25 cellular contexts compared by ENCODE assay signal in genomic region chr3:143700431-143700975, GRCh38.
DNase-seq lines count a peak whose midpoint lies in the region; ATAC-seq and TF ChIP-seq lines count a peak whose summit lies in the region.
"Had no signal": no experiment of that assay in that cellular context is flagged by ENCODE, and none has a peak within 500 bp of the region (broad histone marks: within the 10 kb centered on the region; RNA-seq: fewer than 3 reads in every experiment).

No MANE protein-coding gene starts in this region.

- H3K9me3 ChIP-seq in right atrium auricular region, result no peaks in the 10 kb centered on the region
- H3K9me3 ChIP-seq: SJSA1 had no signal

- peak; percentile 8 for ATAC-seq in Right ventricle myocardium inferior
- ATAC-seq in stimulated activated effector memory CD8-positive, alpha-beta T cell treated with anti-CD3 and anti-CD28 coated beads, Interleukin-12 subunit alpha, Interleukin-12 subunit beta, amount 100 ng/mL, for 72 hours, result peak; percentile 55
- ATAC-seq: HCT116, HepG2 had no signal

- no peak overlapping the region for H3K27ac ChIP-seq in right atrium auricular region
- no peak overlapping the region for H3K27ac ChIP-seq in substantia nigra (ENCODE audit: low read depth, low read length, poor library complexity, severe bottlenecking)
- H3K27ac ChIP-seq: PC-9, SJSA1 had no signal

- H3K9me3 Mint-ChIP-seq in stimulated activated effector memory CD8-positive, alpha-beta T cell treated with anti-CD3 and anti-CD28 coated beads, Interleukin-12 subunit alpha, Interleukin-12 subunit beta, amount 100 ng/mL, for 72 hours, result no peaks in the 10 kb centered on the region

- H3K4me3 Mint-ChIP-seq in stimulated activated effector memory CD8-positive, alpha-beta T cell treated with anti-CD3 and anti-CD28 coated beads, Interleukin-12 subunit alpha, Interleukin-12 subunit beta, amount 100 ng/mL, for 72 hours, result no peak overlapping the region
- H3K4me3 Mint-ChIP-seq: CD4-positive, alpha-beta memory T cell had no signal

- no peaks in the 10 kb centered on the region for H3K4me1 Mint-ChIP-seq in stimulated activated effector memory CD8-positive, alpha-beta T cell treated with anti-CD3 and anti-CD28 coated beads, Interleukin-12 subunit alpha, Interleukin-12 subunit beta, amount 100 ng/mL, for 72 hours

- intact Hi-C loops in Right ventricle myocardium inferior (cut with DNase I), result no loop called here
- intact Hi-C loops in posterior vena cava (cut with DNase I), result no loop called here

- TF ChIP-seq CTCF in right atrium auricular region (IDR thresholded peaks at IDR 0.05) (no peak), epithelial cell of esophagus (IDR thresholded peaks at IDR 0.05; ENCODE audit: insufficient read depth, low read depth, low read length, missing control alignments) (no peak)

- H3K36me3 ChIP-seq in right atrium auricular region, result no peaks in the 10 kb centered on the region
- H3K36me3 ChIP-seq: SJSA1 had no signal

- DNase-seq in Right ventricle myocardium inferior (ENCODE audit: missing footprints) (no peak), right atrium auricular region (ENCODE audit: low spot score) (no peak), HT1080 (ENCODE audit: low read depth) (peak; percentile 29), epithelial cell of esophagus (ENCODE audit: low read depth) (peak; percentile 2), substantia nigra (lab: John Stamatoyannopoulos, UW) (no peak), posterior vena cava (ENCODE audit: low spot score) (no peak)
- DNase-seq in stimulated activated effector memory CD8-positive, alpha-beta T cell treated with anti-CD3 and anti-CD28 coated beads, Interleukin-12 subunit alpha, Interleukin-12 subunit beta, amount 100 ng/mL, for 72 hours (ENCODE audit: low spot score in 2 of 2), result no peak
- DNase-seq: C1 segment of cervical spinal cord; CD4-positive, alpha-beta memory T cell; COR-L47; DMS53; Karpas-422; NCI-H1092; NCI-H1417 treated with DMSO at 0.1 percent for 48 hours; NCI-H187; NCI-H2171 treated with DMSO at 0.1 percent for 48 hours; NCI-H345; NCI-H524; NCI-H774; NK-92 treated with Interleukin-12 subunit alpha and Interleukin-12 subunit beta, amount 100 ng/mL, for 24 hours; PC-9; Right ventricle myocardium superior had no signal

- H3K4me1 ChIP-seq in right atrium auricular region, result no peaks in the 10 kb centered on the region
- H3K4me1 ChIP-seq: SJSA1 had no signal

- H3K4me3 ChIP-seq in right atrium auricular region, result no peak overlapping the region
- H3K4me3 ChIP-seq in epithelial cell of esophagus (ENCODE audit: low read length), result no peak overlapping the region
- H3K4me3 ChIP-seq: PC-9, SJSA1 had no signal

- H3K27me3 ChIP-seq in right atrium auricular region, result no peaks in the 10 kb centered on the region
- H3K27me3 ChIP-seq: SJSA1 had no signal

- no peaks in the 10 kb centered on the region for H3K36me3 Mint-ChIP-seq in stimulated activated effector memory CD8-positive, alpha-beta T cell treated with anti-CD3 and anti-CD28 coated beads, Interleukin-12 subunit alpha, Interleukin-12 subunit beta, amount 100 ng/mL, for 72 hours

- H3K27ac Mint-ChIP-seq in stimulated activated effector memory CD8-positive, alpha-beta T cell treated with anti-CD3 and anti-CD28 coated beads, Interleukin-12 subunit alpha, Interleukin-12 subunit beta, amount 100 ng/mL, for 72 hours, result no peak overlapping the region

Comparison
In these comparisons a context has a peak if more than half of its experiments do, and no peak if none do; other contexts are left out.
1. DNase-seq: peak in HT1080 (single experiment) and epithelial cell of esophagus (single experiment); none in Right ventricle myocardium inferior (single experiment), right atrium auricular region (single experiment), stimulated activated effector memory CD8-positive, alpha-beta T cell treated with anti-CD3 and anti-CD28 coated beads, Interleukin-12 subunit alpha, Interleukin-12 subunit beta, amount 100 ng/mL, for 72 hours (0 of 2), substantia nigra (0 of 49) and posterior vena cava (single experiment).